ENCODE assay signal across 28 cellular contexts in the genomic region with DNA sequence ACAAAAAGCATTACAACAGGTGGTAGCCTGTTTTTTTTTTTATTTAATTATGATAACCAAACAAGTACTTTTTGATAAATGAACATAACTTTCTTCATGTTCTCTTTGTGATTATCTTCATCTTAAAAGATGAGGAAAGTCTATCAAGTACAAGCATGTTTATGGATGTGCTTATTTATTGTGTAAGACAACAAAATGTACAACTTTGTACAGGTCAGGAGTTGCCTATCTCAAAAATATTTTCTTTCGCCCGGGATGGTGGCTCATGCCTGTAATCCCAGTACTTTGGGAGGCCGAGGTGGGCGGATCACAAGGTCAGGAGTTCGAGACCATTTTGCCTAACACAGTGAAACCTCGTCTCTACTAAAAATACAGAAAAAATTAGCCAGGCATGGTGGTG.
"Had no signal": no experiment of that assay in that cellular context is flagged by ENCODE, and none has a peak within 500 bp of the region (broad histone marks: within the 10 kb centered on the region; RNA-seq: fewer than 3 reads in every experiment).

No MANE protein-coding gene starts in this region.

- H3K27ac ChIP-seq: left lung, lower lobe of right lung, neural progenitor cell, neutrophil, ovary, sigmoid colon, spleen, upper lobe of right lung had no signal

- H3K27me3 ChIP-seq: left lung, neural progenitor cell, neutrophil, ovary, sigmoid colon, spleen, suprapubic skin, tibial artery, upper lobe of right lung had no signal

- DNase-seq: hypothalamus; immature natural killer cell; kidney; left colon; left lung; lower lobe of right lung; mammary epithelial cell; mesenchymal stem cell; naive B cell; natural killer cell; nephron progenitor cell; occipital lobe; ovary; retina; right cardiac atrium; sigmoid colon; small intestine; spleen; stimulated activated CD4-positive, alpha-beta T cell treated with anti-CD3 and anti-CD28 coated beads, Interleukin-4, amount 100 ng/mL, for 24 hours; stimulated activated naive CD4-positive, alpha-beta T cell; tibial artery; trophoblast cell; upper lobe of right lung had no signal

- H3K4me3 ChIP-seq: left lung, lower lobe of right lung, neural progenitor cell, ovary, sigmoid colon, spleen, suprapubic skin, thoracic aorta, tibial artery, upper lobe of right lung had no signal

- ATAC-seq: left colon; left lung; lower lobe of right lung; natural killer cell; right cardiac atrium; stimulated activated effector memory CD8-positive, alpha-beta T cell treated with anti-CD3 and anti-CD28 coated beads, Interleukin-12 subunit alpha, Interleukin-12 subunit beta, amount 100 ng/mL, for 72 hours; upper lobe of right lung had no signal

- H3K36me3 ChIP-seq: left lung, lower lobe of right lung, neural progenitor cell, neutrophil, ovary, sigmoid colon, spleen, suprapubic skin, thoracic aorta, tibial artery, upper lobe of right lung had no signal

- H3K9me3 ChIP-seq: left lung, lower lobe of right lung, neutrophil, ovary, sigmoid colon, spleen, suprapubic skin, thoracic aorta, tibial artery, upper lobe of right lung had no signal
